In the genomic region with DNA sequence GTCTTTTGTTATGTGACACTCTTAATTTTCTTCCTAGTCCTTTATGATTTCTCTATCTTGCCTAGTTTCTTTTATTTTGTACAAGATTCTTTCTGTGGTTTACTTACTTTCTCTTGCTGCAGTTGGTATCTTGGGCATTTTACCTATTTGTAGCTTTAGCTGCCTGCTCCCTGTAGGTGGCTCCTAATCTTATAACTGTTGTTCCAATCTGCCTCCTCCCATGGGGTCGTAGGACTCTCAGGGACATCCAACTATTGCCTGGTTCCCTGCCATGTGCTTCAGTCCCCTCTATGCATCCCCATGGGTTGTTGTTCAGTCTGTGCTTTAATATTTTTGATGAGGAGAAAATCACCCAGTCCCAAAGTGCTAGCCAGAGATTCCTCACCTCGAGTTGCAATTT, we compare ENCODE assay signal across 1 cellular context.
TF ChIP-seq lines count a peak whose summit lies in the region.

No MANE protein-coding gene starts in this region.

TF ChIP-seq in IMR-90, 13 proteins besides CTCF, POLR2A, EP300 and RAD21:
- no peak for TF ChIP-seq FOS (IDR thresholded peaks at IDR 0.05; ENCODE audit: low read depth, low read length)
- no peak for TF ChIP-seq MAFK (IDR thresholded peaks at IDR 0.05; ENCODE audit: low read depth, low read length)
- TF ChIP-seq, protein P1, sequence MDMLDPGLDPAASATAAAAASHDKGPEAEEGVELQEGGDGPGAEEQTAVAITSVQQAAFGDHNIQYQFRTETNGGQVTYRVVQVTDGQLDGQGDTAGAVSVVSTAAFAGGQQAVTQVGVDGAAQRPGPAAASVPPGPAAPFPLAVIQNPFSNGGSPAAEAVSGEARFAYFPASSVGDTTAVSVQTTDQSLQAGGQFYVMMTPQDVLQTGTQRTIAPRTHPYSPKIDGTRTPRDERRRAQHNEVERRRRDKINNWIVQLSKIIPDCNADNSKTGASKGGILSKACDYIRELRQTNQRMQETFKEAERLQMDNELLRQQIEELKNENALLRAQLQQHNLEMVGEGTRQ (IDR thresholded peaks at IDR 0.05; ENCODE audit: low read depth, low read length), result no peak
- TF ChIP-seq BHLHE40 (IDR thresholded peaks at IDR 0.05; ENCODE audit: low read depth, low read length), result no peak
